Comparison of ENCODE assay signal across 9 cellular contexts in the genomic region with DNA sequence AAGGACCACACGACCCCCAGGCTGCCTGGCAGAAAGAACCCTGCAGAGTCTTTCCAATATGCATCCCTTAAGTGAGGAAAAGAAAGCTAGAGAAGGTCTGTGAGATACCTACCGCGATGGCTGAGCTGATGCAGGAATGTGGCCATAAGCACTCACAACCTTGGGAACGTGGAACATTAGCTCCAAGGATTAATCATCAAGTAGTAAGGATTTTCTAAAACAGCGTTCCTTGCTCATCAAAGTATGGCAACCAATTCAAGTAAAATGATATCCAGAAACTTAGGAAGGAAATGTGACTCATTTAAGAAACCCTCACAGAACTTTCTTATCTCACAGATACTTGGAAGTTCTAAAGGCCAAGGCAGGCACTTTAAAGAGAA. TPM values are rescaled to one million over a fixed set of nuclear protein-coding genes. Genes with fewer than 3 reads are reported as not detected.
DNase-seq lines count a peak whose midpoint lies in the region; ATAC-seq and TF ChIP-seq lines count a peak whose summit lies in the region.
"Had no signal": no experiment of that assay in that cellular context is flagged by ENCODE, and none has a peak within 500 bp of the region (broad histone marks: within the 10 kb centered on the region; RNA-seq: fewer than 3 reads in every experiment).

No MANE protein-coding gene starts in this region.

- POLR2A ChIA-PET in CD4-positive, alpha-beta memory T cell (lab: Charles Lee; ENCODE audit: partially characterized antibody), result interaction anchor here (1.7 to 2.2 kb wide), 2 partner anchors 12 to 13 kb away, joined by 8 read pairs; no protein-coding TSS in a partner anchor
- POLR2A ChIA-PET in naive thymus-derived CD4-positive, alpha-beta T cell (lab: Charles Lee), result interaction anchor here (3.5 kb wide), 1 partner anchor 12 kb away, joined by 17 read pairs; a partner anchor contains a TSS

- no peaks in the 10 kb centered on the region for H3K36me3 ChIP-seq in CD4-positive, alpha-beta memory T cell (ENCODE audit: insufficient read depth, low read length)
- H3K36me3 ChIP-seq in MG63, result no peaks in the 10 kb centered on the region
- no peaks in the 10 kb centered on the region for H3K36me3 ChIP-seq in naive thymus-derived CD4-positive, alpha-beta T cell (ENCODE audit: control insufficient read depth in 2 of 3, insufficient read depth in 3 of 3, low read length in 3 of 3)

- no peaks in the 10 kb centered on the region for H3K9me3 ChIP-seq in CD4-positive, alpha-beta memory T cell (ENCODE audit: control insufficient read depth in 1 of 2, low read length in 2 of 2)
- no peaks in the 10 kb centered on the region for H3K9me3 ChIP-seq in MG63
- H3K9me3 ChIP-seq in naive thymus-derived CD4-positive, alpha-beta T cell (ENCODE audit: control insufficient read depth in 2 of 3, low read length in 3 of 3), result no peaks in the 10 kb centered on the region

- no peaks in the 10 kb centered on the region for H3K27me3 ChIP-seq in CD4-positive, alpha-beta memory T cell (ENCODE audit: insufficient read depth, low read length)
- no peaks in the 10 kb centered on the region for H3K27me3 ChIP-seq in MG63
- no peaks in the 10 kb centered on the region for H3K27me3 ChIP-seq in naive thymus-derived CD4-positive, alpha-beta T cell (ENCODE audit: control insufficient read depth in 2 of 2, insufficient read depth in 2 of 2, low read length in 2 of 2)

- no peaks in the 10 kb centered on the region for H3K9me3 Mint-ChIP-seq in CD4-positive, alpha-beta memory T cell
- no peaks in the 10 kb centered on the region for H3K9me3 Mint-ChIP-seq in naive thymus-derived CD4-positive, alpha-beta T cell
- H3K9me3 Mint-ChIP-seq: activated naive CD4-positive, alpha-beta T cell treated with anti-CD3 and anti-CD28 coated beads, Interleukin-2, amount 10 ng/mL, durations not matched to agents 7 days and 5 days had no signal

- H3K4me1 Mint-ChIP-seq in CD4-positive, alpha-beta memory T cell, result peaks cover 53 to 97% (median 81%) of the 10 kb centered on the region in 4 donors
- peaks cover 62 to 95% (median 92%) of the 10 kb centered on the region in 7 donors for H3K4me1 Mint-ChIP-seq in naive thymus-derived CD4-positive, alpha-beta T cell

- DNase-seq in CD4-positive, alpha-beta memory T cell, result no peak
- DNase-seq in MG63, result peak; percentile 20
- peak; percentile 72 to 73 for DNase-seq in cardiac fibroblast (ENCODE audit: low read depth in 2 of 2)
- DNase-seq in naive thymus-derived CD4-positive, alpha-beta T cell, result no peak
- no peak for DNase-seq in HuH-7 (ENCODE audit: low spot score)
- DNase-seq in effector CD4-positive, alpha-beta T cell, result no peak
- DNase-seq in stimulated activated CD4-positive, alpha-beta T cell treated with anti-CD3 and anti-CD28 coated beads, Interleukin-4, amount 100 ng/mL, for 1 hour, result no peak
- DNase-seq in DMS114 treated with DMSO at 0.1 percent for 48 hours (lab: John Stamatoyannopoulos, UW; ENCODE audit: unreplicated experiment), result no peak
- DNase-seq: activated naive CD4-positive, alpha-beta T cell treated with anti-CD3 and anti-CD28 coated beads, Interleukin-2, amount 10 ng/mL, durations not matched to agents 7 days and 5 days had no signal

- H3K4me3 ChIP-seq in CD4-positive, alpha-beta memory T cell (ENCODE audit: low read length in 2 of 2), result no peak overlapping the region
- H3K4me3 ChIP-seq in MG63 (no peak overlapping the region), cardiac fibroblast (replicated peaks in 1 of 2; ENCODE audit: low read depth in 2 of 2, low read length in 2 of 2) (peak overlapping the region in 1 of 2 donors; percentile 21)
- H3K4me3 ChIP-seq in naive thymus-derived CD4-positive, alpha-beta T cell (ENCODE audit: low read length), result no peak overlapping the region

- peaks cover 68% of the 10 kb centered on the region for H3K4me1 ChIP-seq in CD4-positive, alpha-beta memory T cell (ENCODE audit: insufficient read depth, low read length)
- H3K4me1 ChIP-seq in naive thymus-derived CD4-positive, alpha-beta T cell (ENCODE audit: control insufficient read depth in 2 of 2, insufficient read depth in 2 of 2, low read length in 2 of 2), result peaks cover 5 to 17% of the 10 kb centered on the region in 2 donors

- CTCF ChIA-PET in CD4-positive, alpha-beta memory T cell (lab: Charles Lee; ENCODE audit: partially characterized antibody), result interaction anchor here (1.1 to 1.5 kb wide), 2 partner anchors 11 to 88 kb away, joined by 3 read pairs; no protein-coding TSS in a partner anchor
- CTCF ChIA-PET in naive thymus-derived CD4-positive, alpha-beta T cell (lab: Charles Lee), result interaction anchor here (0.7 kb wide), 1 partner anchor 47 kb away, joined by 3 read pairs; no protein-coding TSS in a partner anchor

- TF ChIP-seq CTCF in cardiac fibroblast (IDR thresholded peaks at IDR 0.05; ENCODE audit: low read depth, low read length), result no peak

- H3K4me3 Mint-ChIP-seq in CD4-positive, alpha-beta memory T cell, result peak overlapping the region in 5 of 8 donors; percentile 22 to 58 (median 43)
- peak overlapping the region in 7 of 10 donors; percentile 32 to 53 (median 40) for H3K4me3 Mint-ChIP-seq in naive thymus-derived CD4-positive, alpha-beta T cell
- H3K4me3 Mint-ChIP-seq: activated naive CD4-positive, alpha-beta T cell treated with anti-CD3 and anti-CD28 coated beads, Interleukin-2, amount 10 ng/mL, durations not matched to agents 7 days and 5 days had no signal

- no peak overlapping the region for H3K27ac ChIP-seq in CD4-positive, alpha-beta memory T cell (ENCODE audit: low read depth, low read length)
- no peak overlapping the region for H3K27ac ChIP-seq in naive thymus-derived CD4-positive, alpha-beta T cell (ENCODE audit: low read depth, low read length)

- peaks cover 0 to 3% of the 10 kb centered on the region in 2 donors for H3K36me3 Mint-ChIP-seq in CD4-positive, alpha-beta memory T cell
- H3K36me3 Mint-ChIP-seq in naive thymus-derived CD4-positive, alpha-beta T cell, result peaks cover 0 to 5% (median 3%) of the 10 kb centered on the region in 5 donors
- H3K36me3 Mint-ChIP-seq: activated naive CD4-positive, alpha-beta T cell treated with anti-CD3 and anti-CD28 coated beads, Interleukin-2, amount 10 ng/mL, durations not matched to agents 7 days and 5 days had no signal

- H3K27me3 Mint-ChIP-seq in CD4-positive, alpha-beta memory T cell, result no peaks in the 10 kb centered on the region
- H3K27me3 Mint-ChIP-seq in naive thymus-derived CD4-positive, alpha-beta T cell, result no peaks in the 10 kb centered on the region
- H3K27me3 Mint-ChIP-seq: activated naive CD4-positive, alpha-beta T cell treated with anti-CD3 and anti-CD28 coated beads, Interleukin-2, amount 10 ng/mL, durations not matched to agents 7 days and 5 days had no signal

- intact Hi-C loops in CD4-positive, alpha-beta memory T cell (cut with micrococcal nuclease), result no loop called here
- intact Hi-C loops in naive thymus-derived CD4-positive, alpha-beta T cell (cut with micrococcal nuclease), result no loop called here

- peak overlapping the region in 5 of 7 donors; percentile 10 to 85 (median 80) for H3K27ac Mint-ChIP-seq in CD4-positive, alpha-beta memory T cell
- H3K27ac Mint-ChIP-seq in naive thymus-derived CD4-positive, alpha-beta T cell, result peak overlapping the region in 7 of 9 donors; percentile 6 to 85 (median 50)
- H3K27ac Mint-ChIP-seq: activated naive CD4-positive, alpha-beta T cell treated with anti-CD3 and anti-CD28 coated beads, Interleukin-2, amount 10 ng/mL, durations not matched to agents 7 days and 5 days had no signal

- no peak for ATAC-seq in naive thymus-derived CD4-positive, alpha-beta T cell

RNA-seq across cellular contexts. Expression of a gene that starts 12.8 kb away (rescaled TPM):
- 10 to 100 TPM; 54.5 to 55.0 TPM for total RNA-seq in CD4-positive, alpha-beta memory T cell
- 10 to 100 TPM; 24.6 to 35.9 TPM for polyA plus RNA-seq in CD4-positive, alpha-beta memory T cell
- total RNA-seq in MG63 (2014; rRNA removed; shearing (Covaris generic); ENCODE audit: low replicate concordance), result 45.4 and 46.2 TPM in 2 replicates
- total RNA-seq in naive thymus-derived CD4-positive, alpha-beta T cell, result 10 to 100 TPM; 27.6 to 62.5 (median 38.1) TPM
- polyA plus RNA-seq in naive thymus-derived CD4-positive, alpha-beta T cell, result 10 to 100 TPM; 26.6 to 36.3 TPM

Comparison
In these comparisons a context has a peak if more than half of its experiments do, and no peak if none do; other contexts are left out.
1. DNase-seq: peak in MG63 (single experiment) and cardiac fibroblast (2 of 2); none in CD4-positive, alpha-beta memory T cell (0 of 5), naive thymus-derived CD4-positive, alpha-beta T cell (0 of 9), HuH-7 (single experiment), effector CD4-positive, alpha-beta T cell (single experiment), stimulated activated CD4-positive, alpha-beta T cell treated with anti-CD3 and anti-CD28 coated beads, Interleukin-4, amount 100 ng/mL, for 1 hour (single experiment) and DMS114 treated with DMSO at 0.1 percent for 48 hours (single experiment).